ENCODE assay signal across 20 cellular contexts in genomic region chrX:43664258-43664657, GRCh38. TPM values are rescaled to one million over a fixed set of nuclear protein-coding genes. Genes with fewer than 3 reads are reported as not detected.
A peak's percentile ranks its signal among the peaks of the same experiment; 100 is the strongest.
DNase-seq lines count a peak whose midpoint lies in the region; ATAC-seq, FAIRE-seq and TF ChIP-seq lines count a peak whose summit lies in the region.
"Had no signal": no experiment of that assay in that cellular context is flagged by ENCODE, and none has a peak within 500 bp of the region (broad histone marks: within the 10 kb centered on the region; RNA-seq: fewer than 3 reads in every experiment).

No MANE protein-coding gene starts in this region.

- H4K20me1 ChIP-seq in hepatocyte (ENCODE audit: insufficient read depth, poor library complexity, severe bottlenecking): no peaks in the 10 kb centered on the region

- TF ChIP-seq CTCF in A549 (IDR thresholded peaks at IDR 0.05) (no peak), colonic mucosa (IDR thresholded peaks at IDR 0.05) (no peak), hepatocyte (IDR thresholded peaks at IDR 0.05; ENCODE audit: poor library complexity) (no peak)

- no peak overlapping the region for H3K9ac ChIP-seq in colonic mucosa (ENCODE audit: low read depth in 2 of 2, low read length in 2 of 2)

- TF ChIP-seq POLR2A in A549 (IDR thresholded peaks at IDR 0.05; ENCODE audit: low read length): no peak

- H3K79me2 ChIP-seq in hepatocyte: peaks cover 54% of the 10 kb centered on the region

- POLR2A ChIA-PET in A549 (lab: Yijun Ruan, JAX): no interaction called here

- no peak for TF ChIP-seq EP300 in A549 (IDR thresholded peaks at IDR 0.05)

- DNase-seq in A549 (ENCODE audit: low read depth in 1 of 2, low spot score in 1 of 2) (no peak), colonic mucosa (no peak), left lobe of liver (ENCODE audit: low spot score) (no peak), small intestine (no peak), hepatocyte (ENCODE audit: low spot score) (no peak)
- no peak for DNase-seq in activated CD8-positive, alpha-beta memory T cell treated with anti-CD3 and anti-CD28 coated beads, Interleukin-2, amount 10 ng/mL, durations not matched to agents 7 days and 5 days
- DNase-seq: 8988T; C1 segment of cervical spinal cord; Calu3; CD4-positive, alpha-beta memory T cell; COR-L47; DMS53; DMS79 treated with DMSO at 0.1 percent for 48 hours; GF-D8; HFFc6 had no signal

- no peak for TF ChIP-seq RAD21 in A549 (conservative IDR thresholded peaks at IDR 0.05 in 1 of 2, IDR thresholded peaks at IDR 0.05 in 1 of 2)

- WGBS in A549 (ENCODE audit: missing lambda C conversion rate): 56% methylated on average over 3 of the region's 3 CpGs
- WGBS in small intestine, 3 donors: 17 to 57% (median 40%) methylated on average over 3 of the region's 3 CpGs
- 81% methylated on average over 3 of the region's 3 CpGs for WGBS in hepatocyte (ENCODE audit: low lambda C conversion rate, missing lambda C conversion rate)

- H3K27ac Mint-ChIP-seq in activated CD8-positive, alpha-beta memory T cell treated with anti-CD3 and anti-CD28 coated beads, Interleukin-2, amount 10 ng/mL, durations not matched to agents 7 days and 5 days: no peak overlapping the region
- H3K27ac Mint-ChIP-seq: CD4-positive, alpha-beta memory T cell; GM23338; HFFc6 had no signal

- H3K9me2 ChIP-seq in hepatocyte (replicated peaks; ENCODE audit: insufficient read depth): no peaks in the 10 kb centered on the region

- FAIRE-seq in A549 (lab: Jason Lieb, UNC) (peak; percentile 93), small intestine (lab: Jason Lieb, UNC) (no peak)
- FAIRE-seq: GM12891, GM18507 had no signal

- H3K27ac ChIP-seq in A549 (no peak overlapping the region), colonic mucosa (peak overlapping the region; percentile 9), small intestine (ENCODE audit: low read depth in 1 of 2, low read length in 1 of 2) (peak overlapping the region; percentile 22 to 54), hepatocyte (no peak overlapping the region)

- H3K9me3 ChIP-seq in A549 (no peaks in the 10 kb centered on the region), colonic mucosa (no peaks in the 10 kb centered on the region), small intestine (ENCODE audit: control insufficient read depth, low read depth) (no peaks in the 10 kb centered on the region), hepatocyte (ENCODE audit: low read depth) (no peaks in the 10 kb centered on the region)
- H3K9me3 ChIP-seq: HAP-1 had no signal

- H3K4me1 Mint-ChIP-seq in activated CD8-positive, alpha-beta memory T cell treated with anti-CD3 and anti-CD28 coated beads, Interleukin-2, amount 10 ng/mL, durations not matched to agents 7 days and 5 days: peaks cover 7% of the 10 kb centered on the region
- H3K4me1 Mint-ChIP-seq: CD4-positive, alpha-beta memory T cell had no signal

- no peaks in the 10 kb centered on the region for H3K9me3 Mint-ChIP-seq in activated CD8-positive, alpha-beta memory T cell treated with anti-CD3 and anti-CD28 coated beads, Interleukin-2, amount 10 ng/mL, durations not matched to agents 7 days and 5 days (ENCODE audit: low read depth)
- H3K9me3 Mint-ChIP-seq: CD4-positive, alpha-beta memory T cell; GM23338; HFFc6 had no signal

- H3K4me2 ChIP-seq in A549 (no peak overlapping the region), hepatocyte (no peak overlapping the region)
- H3K4me2 ChIP-seq: GM23338 had no signal

- no peak overlapping the region for H2AFZ ChIP-seq in hepatocyte
- H2AFZ ChIP-seq: GM23338 had no signal

- no peaks in the 10 kb centered on the region for H3K36me3 Mint-ChIP-seq in activated CD8-positive, alpha-beta memory T cell treated with anti-CD3 and anti-CD28 coated beads, Interleukin-2, amount 10 ng/mL, durations not matched to agents 7 days and 5 days
- H3K36me3 Mint-ChIP-seq: CD4-positive, alpha-beta memory T cell had no signal

- H3K4me1 ChIP-seq in A549 (no peaks in the 10 kb centered on the region), colonic mucosa (no peaks in the 10 kb centered on the region), small intestine (ENCODE audit: control insufficient read depth in 2 of 2, insufficient read depth in 1 of 2, low read depth in 1 of 2, low read length in 1 of 2) (no peaks in the 10 kb centered on the region), hepatocyte (ENCODE audit: insufficient read depth) (peaks cover 4% of the 10 kb centered on the region)
- H3K4me1 ChIP-seq: HAP-1 had no signal

- no peaks in the 10 kb centered on the region for H3K27me3 Mint-ChIP-seq in activated CD8-positive, alpha-beta memory T cell treated with anti-CD3 and anti-CD28 coated beads, Interleukin-2, amount 10 ng/mL, durations not matched to agents 7 days and 5 days

- H3K4me3 ChIP-seq in A549 (no peak overlapping the region), colonic mucosa (no peak overlapping the region), small intestine (ENCODE audit: low read depth in 1 of 2, low read length in 2 of 2) (no peak overlapping the region), hepatocyte (no peak overlapping the region)
- H3K4me3 ChIP-seq: GM23338, HAP-1 had no signal

- CTCF ChIA-PET in A549 (lab: Yijun Ruan, JAX): no interaction called here
- CTCF ChIA-PET in activated CD8-positive, alpha-beta memory T cell treated with anti-CD3 and anti-CD28 coated beads, Interleukin-2, amount 10 ng/mL, durations not matched to agents 7 days and 5 days (lab: Charles Lee): no interaction called here

- H3K4me3 Mint-ChIP-seq in activated CD8-positive, alpha-beta memory T cell treated with anti-CD3 and anti-CD28 coated beads, Interleukin-2, amount 10 ng/mL, durations not matched to agents 7 days and 5 days: no peak overlapping the region
- H3K4me3 Mint-ChIP-seq: CD4-positive, alpha-beta memory T cell; GM23338; HFFc6 had no signal

- H3K27me3 ChIP-seq in colonic mucosa (no peaks in the 10 kb centered on the region), small intestine (ENCODE audit: control insufficient read depth in 2 of 2, insufficient read depth in 2 of 2, low read length in 2 of 2) (no peaks in the 10 kb centered on the region), hepatocyte (no peaks in the 10 kb centered on the region)

- intact Hi-C loops in colonic mucosa (cut with DNase I): loop anchor here (10.0 kb wide), 1 partner anchor 81 kb away; no protein-coding TSS in a partner anchor

- H3K36me3 ChIP-seq in colonic mucosa (no peaks in the 10 kb centered on the region), small intestine (ENCODE audit: control insufficient read depth in 2 of 2, insufficient read depth in 2 of 2, low read length in 2 of 2) (no peaks in the 10 kb centered on the region), hepatocyte (replicated peaks; ENCODE audit: insufficient read depth, low read depth) (no peaks in the 10 kb centered on the region)
- H3K36me3 ChIP-seq: HAP-1 had no signal

- ATAC-seq in A549: no peak
- ATAC-seq in left lobe of liver: peak; percentile 55
- ATAC-seq in activated CD8-positive, alpha-beta memory T cell treated with anti-CD3 and anti-CD28 coated beads, Interleukin-2, amount 10 ng/mL, durations not matched to agents 7 days and 5 days: no peak
- no peak for ATAC-seq in activated CD4-positive, CD25-positive, alpha-beta regulatory T cell treated with anti-CD3 and anti-CD28 coated beads, Interleukin-2, amount 50 U/mL, for 24 hours
- ATAC-seq: GM23338 had no signal

TF ChIP-seq in A549, 52 proteins besides CTCF, POLR2A, EP300 and RAD21 (continues in another document):
- TF ChIP-seq MAFK (IDR thresholded peaks at IDR 0.05; ENCODE audit: partially characterized antibody) (no peak), RNF2 (IDR thresholded peaks at IDR 0.05; ENCODE audit: borderline replicate concordance, low read depth) (no peak), FOXS1 (CRISPR knock-in tag; IDR thresholded peaks at IDR 0.05) (no peak), GATA3 (IDR thresholded peaks at IDR 0.05; ENCODE audit: borderline replicate concordance) (no peak), POLR2AphosphoS2 (conservative IDR thresholded peaks at IDR 0.05; ENCODE audit: low read length) (no peak), CHD4 (IDR thresholded peaks at IDR 0.05; ENCODE audit: borderline replicate concordance) (no peak), USF2 (IDR thresholded peaks at IDR 0.05) (no peak), TFCP2L1 (CRISPR knock-in tag; IDR thresholded peaks at IDR 0.05) (no peak), PBX3 (IDR thresholded peaks at IDR 0.05) (no peak), HES2 (IDR thresholded peaks at IDR 0.05) (no peak), FOSB (CRISPR knock-in tag; IDR thresholded peaks at IDR 0.05) (no peak), MYC (IDR thresholded peaks at IDR 0.05; ENCODE audit: borderline replicate concordance, low read length) (no peak)

RNA-seq across cellular contexts. Expression of gene MAOA, which starts 8.2 kb away (rescaled TPM):
- polyA plus RNA-seq in A549 (2011; rRNA removed) (5.6 and 6.4 TPM in 2 replicates), A549 (2017; fragmentation: RNase III; extraction: RNeasy Plus Mini Kit Qiagen cat#74134 plus additional on column Dnase treatment) (0.34 to 0.44 TPM (median 0.35 TPM) in 3 replicates), small intestine (100 to 1,000 TPM; 170 to 348 (median 180) TPM), hepatocyte (43.1 and 54.0 TPM in 2 replicates)
- polyA plus RNA-seq in A549 (2012; cell fraction: cytosol; rRNA removed): 0.47 and 0.58 TPM in 2 replicates
- 0.34 and 0.64 TPM in 2 replicates for polyA plus RNA-seq in A549 (2012; cell fraction: nucleus; rRNA removed)
- polyA minus RNA-seq in A549 (2011; rRNA and poly(A)+ RNA removed): 2.9 and 5.7 TPM in 2 replicates
- total RNA-seq in colonic mucosa (100 to 1,000 TPM; 307 to 349 TPM), left lobe of liver (158 TPM), hepatocyte (110 and 126 TPM in 2 replicates)
- 1 to 10 TPM; 2.6 to 3.1 TPM for total RNA-seq in activated CD8-positive, alpha-beta memory T cell treated with anti-CD3 and anti-CD28 coated beads, Interleukin-2, amount 10 ng/mL, durations not matched to agents 7 days and 5 days

Comparison
In these comparisons a context has a peak if more than half of its experiments do, and no peak if none do; other contexts are left out.
1. H3K27ac ChIP-seq: peak in colonic mucosa (single experiment) and small intestine (2 of 2); none in A549 (0 of 2) and hepatocyte (single experiment).
2. RNA of gene MAOA, which starts 8.2 kb away (total RNA-seq): 307 to 349 TPM in colonic mucosa, 158 TPM in left lobe of liver (single experiment) and 110 to 126 TPM in hepatocyte; 2.6 to 3.1 TPM in activated CD8-positive, alpha-beta memory T cell treated with anti-CD3 and anti-CD28 coated beads, Interleukin-2, amount 10 ng/mL, durations not matched to agents 7 days and 5 days; every median in the first group is over 10 times any median in the second.